In the genomic region with DNA sequence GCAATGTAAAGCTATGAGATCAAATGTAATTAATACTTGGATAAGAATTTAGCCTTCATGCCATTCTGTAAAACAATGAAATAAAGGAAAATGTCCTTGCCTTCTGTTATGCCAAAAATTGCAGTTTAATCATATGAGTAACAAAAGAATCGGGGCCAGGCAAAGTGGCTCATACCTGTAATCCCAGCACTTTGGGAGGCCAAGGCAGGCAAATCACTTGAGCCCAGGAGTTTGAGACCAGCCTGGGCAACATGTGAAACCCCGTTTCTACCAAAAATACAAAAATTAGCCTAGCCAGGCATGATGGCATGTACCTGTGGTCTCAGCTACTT, we compare ENCODE assay signal across 3 cellular contexts. TPM values are rescaled to one million over a fixed set of nuclear protein-coding genes. Genes with fewer than 3 reads are reported as not detected.
"Had no signal": no experiment of that assay in that cellular context is flagged by ENCODE, and none has a peak within 500 bp of the region (broad histone marks: within the 10 kb centered on the region; RNA-seq: fewer than 3 reads in every experiment).

No MANE protein-coding gene starts in this region.

RNA-seq across cellular contexts. Expression of a gene that starts 34.1 kb away (rescaled TPM):
- total RNA-seq: NCI-H460, PC-9 had no signal
- polyA plus RNA-seq: IgD-negative memory B cell had no signal
